Comparison of ENCODE assay signal across 18 cellular contexts in the genomic region with DNA sequence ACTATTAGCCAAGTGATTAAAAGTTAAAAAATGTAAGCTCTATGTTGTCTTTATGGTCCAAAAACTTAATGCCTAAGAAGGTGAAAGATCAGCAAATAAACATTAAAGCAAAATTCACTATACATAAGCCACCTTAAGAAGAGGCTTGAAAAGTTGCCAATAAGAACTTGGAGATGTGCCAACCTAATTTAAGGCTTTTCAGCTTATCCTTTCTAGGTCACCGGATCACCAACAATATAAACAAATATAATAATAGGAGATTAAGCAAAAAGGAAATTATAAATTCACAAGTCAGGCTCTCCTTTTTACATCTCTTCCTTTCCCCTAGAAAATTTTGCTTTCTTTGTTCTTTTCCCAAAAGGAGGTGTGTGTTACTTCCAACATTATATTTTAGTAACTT. TPM values are rescaled to one million over a fixed set of nuclear protein-coding genes. Genes with fewer than 3 reads are reported as not detected.
DNase-seq lines count a peak whose midpoint lies in the region; ATAC-seq, FAIRE-seq and TF ChIP-seq lines count a peak whose summit lies in the region.
"Had no signal": no experiment of that assay in that cellular context is flagged by ENCODE, and none has a peak within 500 bp of the region (broad histone marks: within the 10 kb centered on the region; RNA-seq: fewer than 3 reads in every experiment).

No MANE protein-coding gene starts in this region.

- H3K23me2 ChIP-seq in H1 (ENCODE audit: low read depth, low read length), result 0 out of 2 replicates have a peak, but pooled peaks cover 3% of the 10 kb centered on the region

- H3K27ac Mint-ChIP-seq in progenitor cell of endocrine pancreas, result peak overlapping the region; percentile 69
- H3K27ac Mint-ChIP-seq: activated naive CD8-positive, alpha-beta T cell treated with anti-CD3 and anti-CD28 coated beads, Interleukin-2, amount 50 U/mL, for 24 hours; dendritic cell treated with granulocyte-macrophage colony-stimulating factor and Interleukin-4, amounts not matched to agents 40 ng/mL and 50 ng/mL, for 4 days; naive thymus-derived CD4-positive, alpha-beta T cell; type B pancreatic cell had no signal

- peak overlapping the region; percentile 50 to 52; a peak in 3 of 4 replicates for H3K4me2 ChIP-seq in H1 (ENCODE audit: insufficient read depth in 1 of 2, low read depth in 2 of 2, low read length in 2 of 2)

- H4K8ac ChIP-seq in H1 (ENCODE audit: extremely low read depth, insufficient read depth, low read length), result no peak overlapping the region

- H3K79me1 ChIP-seq in H1 (ENCODE audit: low read depth, low read length), result no peaks in the 10 kb centered on the region

- H3K14ac ChIP-seq in H1 (ENCODE audit: insufficient read length), result no peak overlapping the region

- no peaks in the 10 kb centered on the region for H3K27me3 ChIP-seq in H1 (replicated peaks in 1 of 4; ENCODE audit: control insufficient read depth in 3 of 4, extremely low read depth in 1 of 4, insufficient read depth in 3 of 4, low read length in 3 of 4)
- H3K27me3 ChIP-seq: gastrocnemius medialis had no signal

- no peak for TF ChIP-seq POLR2A in H1 (IDR thresholded peaks at IDR 0.05; ENCODE audit: control extremely low read depth in 1 of 2, low read depth in 2 of 2, low read length in 2 of 2)

- DNase-seq in DMS79 treated with DMSO at 0.1 percent for 48 hours (lab: John Stamatoyannopoulos, UW) (peak; percentile 58), DMS79 (lab: John Stamatoyannopoulos, UW) (no peak), NCI-H524 (lab: John Stamatoyannopoulos, UW) (peak; percentile 63 to 85), H1 (ENCODE audit: low read depth in 1 of 2, low spot score in 2 of 2) (no peak), progenitor cell of endocrine pancreas (ENCODE audit: low spot score, unreplicated experiment) (no peak)
- DNase-seq: 8988T; activated naive CD8-positive, alpha-beta T cell treated with anti-CD3 and anti-CD28 coated beads, Interleukin-2, amount 50 U/mL, for 24 hours; DND-41; gastrocnemius medialis; kidney glomerular epithelial cell; naive thymus-derived CD4-positive, alpha-beta T cell; NCI-H446; Right ventricle myocardium superior had no signal

- peak overlapping the region; percentile 85 for H4K5ac ChIP-seq in H1 (ENCODE audit: insufficient read length, low read depth, low read length)

- POLR2A ChIA-PET in H1 (lab: Charles Lee; ENCODE audit: partially characterized antibody), result interaction anchor here (0.8 to 3.3 kb wide), 13 partner anchors 13 to 264 kb away, joined by 3 to 40 read pairs (median 7); a partner anchor contains a TSS

- no peak for TF ChIP-seq EP300 in H1 (IDR thresholded peaks at IDR 0.05; ENCODE audit: borderline replicate concordance in 1 of 2, low read depth in 2 of 2, low read length in 2 of 2)

- H4K91ac ChIP-seq in H1 (replicated peaks; ENCODE audit: insufficient read length, low read length), result peak overlapping the region; percentile 73

- CTCF ChIA-PET in H1 (lab: Charles Lee; ENCODE audit: partially characterized antibody), result interaction anchor here (0.7 to 5.0 kb wide), 11 partner anchors 11 to 107 kb away, joined by 3 to 37 read pairs (median 4); no protein-coding TSS in a partner anchor

- H3K9me3 ChIP-seq in H1 (ENCODE audit: insufficient read depth in 2 of 2, low read depth in 1 of 2, low read length in 1 of 2), result no peaks in the 10 kb centered on the region
- H3K9me3 ChIP-seq: gastrocnemius medialis had no signal

- H3K4me1 ChIP-seq in H1 (replicated peaks in 1 of 4; ENCODE audit: control insufficient read depth in 3 of 4, insufficient read depth in 4 of 4, low read length in 3 of 4), result peaks cover 2 to 12% (median 6%) of the 10 kb centered on the region in 4 experiments; a peak in 5 of 7 replicates
- H3K4me1 ChIP-seq: gastrocnemius medialis had no signal

- peak overlapping the region; percentile 90 for H3K56ac ChIP-seq in H1 (replicated peaks; ENCODE audit: insufficient read length, low read depth, low read length)

- H4K20me1 ChIP-seq in H1 (replicated peaks in 1 of 2; ENCODE audit: control insufficient read depth in 1 of 2, insufficient read depth in 2 of 2, low read length in 2 of 2), result no peaks in the 10 kb centered on the region

- H3K4me3 ChIP-seq in H1 (ENCODE audit: extremely low read depth in 1 of 4, insufficient read depth in 2 of 4, low read depth in 3 of 4, low read length in 4 of 4), result peak overlapping the region in 1 of 4 experiments; percentile 45; a peak in 1 of 8 replicates
- H3K4me3 ChIP-seq: gastrocnemius medialis had no signal

- TF ChIP-seq RAD21 in H1 (IDR thresholded peaks at IDR 0.05 in 1 of 2, conservative IDR thresholded peaks at IDR 0.05 in 1 of 2; ENCODE audit: low read depth in 2 of 2, low read length in 2 of 2), result no peak

- H3K9me3 Mint-ChIP-seq in progenitor cell of endocrine pancreas (ENCODE audit: low read depth), result no peaks in the 10 kb centered on the region
- H3K9me3 Mint-ChIP-seq: activated naive CD8-positive, alpha-beta T cell treated with anti-CD3 and anti-CD28 coated beads, Interleukin-2, amount 50 U/mL, for 24 hours; dendritic cell treated with granulocyte-macrophage colony-stimulating factor and Interleukin-4, amounts not matched to agents 40 ng/mL and 50 ng/mL, for 4 days; type B pancreatic cell had no signal

- no peaks in the 10 kb centered on the region for H3K36me3 Mint-ChIP-seq in progenitor cell of endocrine pancreas (ENCODE audit: insufficient read depth)
- H3K36me3 Mint-ChIP-seq: naive thymus-derived CD4-positive, alpha-beta T cell; type B pancreatic cell had no signal

- no peak overlapping the region for H2BK15ac ChIP-seq in H1 (ENCODE audit: low read length)

- peak overlapping the region; percentile 9 for H2BK120ac ChIP-seq in H1 (replicated peaks; ENCODE audit: low read depth, low read length)

- H3K36me3 ChIP-seq in H1 (ENCODE audit: control insufficient read depth in 2 of 4, insufficient read depth in 4 of 4, low read length in 3 of 4), result no peaks in the 10 kb centered on the region
- H3K36me3 ChIP-seq: gastrocnemius medialis had no signal

- H3K4ac ChIP-seq in H1 (replicated peaks; ENCODE audit: insufficient read length, low read depth, low read length), result no peak overlapping the region

- ATAC-seq in GM19328 (IDR thresholded peaks at IDR 0.05; ENCODE audit: unreplicated experiment) (no peak), HG03280 (IDR thresholded peaks at IDR 0.05; ENCODE audit: unreplicated experiment) (no peak), GM21576 (IDR thresholded peaks at IDR 0.05; ENCODE audit: unreplicated experiment) (no peak)
- ATAC-seq: activated naive CD8-positive, alpha-beta T cell treated with anti-CD3 and anti-CD28 coated beads, Interleukin-2, amount 50 U/mL, for 24 hours; gastrocnemius medialis; naive thymus-derived CD4-positive, alpha-beta T cell had no signal

- WGBS in H1 (ENCODE audit: extremely low coverage in 1 of 2, insufficient coverage in 1 of 2, insufficient read length in 1 of 2, insufficient replicate concordance in 2 of 2, low coverage in 1 of 2, low lambda C conversion rate in 2 of 2, missing lambda C conversion rate in 1 of 2), 2 experiments, result 14% methylated on average over 1 of the region's 1 CpG; no CpG with 5 or more reads in 1 of the 2 experiments

- FAIRE-seq in H1 (lab: Jason Lieb, UNC), result no peak

- no peak overlapping the region for H2BK12ac ChIP-seq in H1 (ENCODE audit: low read depth, low read length)

- peak overlapping the region; percentile 43; the same call in 1 of the 2 replicates for H3K27ac ChIP-seq in H1 (ENCODE audit: low read depth, low read length)
- H3K27ac ChIP-seq: gastrocnemius medialis had no signal

- no peak overlapping the region; the same call in 1 of the 2 replicates for H3K18ac ChIP-seq in H1 (ENCODE audit: extremely low read depth, low read length)

- peaks cover 28% of the 10 kb centered on the region for H3K4me1 Mint-ChIP-seq in progenitor cell of endocrine pancreas (ENCODE audit: low read depth)
- H3K4me1 Mint-ChIP-seq: activated naive CD8-positive, alpha-beta T cell treated with anti-CD3 and anti-CD28 coated beads, Interleukin-2, amount 50 U/mL, for 24 hours; naive thymus-derived CD4-positive, alpha-beta T cell had no signal

- H2BK5ac ChIP-seq in H1 (ENCODE audit: low read depth, low read length), result peak overlapping the region; percentile 86

- H3K79me2 ChIP-seq in H1 (ENCODE audit: control insufficient read depth in 1 of 2, insufficient read depth in 2 of 2, low read length in 2 of 2), result no peaks in the 10 kb centered on the region

- H3K4me3 Mint-ChIP-seq in progenitor cell of endocrine pancreas (ENCODE audit: low read depth), result no peak overlapping the region
- H3K4me3 Mint-ChIP-seq: activated naive CD8-positive, alpha-beta T cell treated with anti-CD3 and anti-CD28 coated beads, Interleukin-2, amount 50 U/mL, for 24 hours; dendritic cell treated with granulocyte-macrophage colony-stimulating factor and Interleukin-4, amounts not matched to agents 40 ng/mL and 50 ng/mL, for 4 days; naive thymus-derived CD4-positive, alpha-beta T cell; type B pancreatic cell had no signal

- no peak overlapping the region; a peak in 1 of 7 replicates for H3K9ac ChIP-seq in H1 (replicated peaks in 1 of 4; ENCODE audit: extremely low read depth in 1 of 4, low read depth in 3 of 4, low read length in 3 of 4)

- H2BK20ac ChIP-seq in H1 (ENCODE audit: low read length), result no peak overlapping the region

- H3K27me3 Mint-ChIP-seq in progenitor cell of endocrine pancreas, result no peaks in the 10 kb centered on the region
- H3K27me3 Mint-ChIP-seq: activated naive CD8-positive, alpha-beta T cell treated with anti-CD3 and anti-CD28 coated beads, Interleukin-2, amount 50 U/mL, for 24 hours; dendritic cell treated with granulocyte-macrophage colony-stimulating factor and Interleukin-4, amounts not matched to agents 40 ng/mL and 50 ng/mL, for 4 days had no signal

- no peak overlapping the region for H3K23ac ChIP-seq in H1 (ENCODE audit: insufficient read length)

- no peak overlapping the region for H2AFZ ChIP-seq in H1 (ENCODE audit: low read length)

- no peak overlapping the region for H2AK5ac ChIP-seq in H1 (ENCODE audit: low read depth, low read length)

- TF ChIP-seq CTCF in H1 (IDR thresholded peaks at IDR 0.05; ENCODE audit: control extremely low read depth in 1 of 3, insufficient read depth in 1 of 3, low read depth in 1 of 3, low read length in 3 of 3) (no peak), progenitor cell of endocrine pancreas (IDR thresholded peaks at IDR 0.05; ENCODE audit: unreplicated experiment) (no peak)

RNA-seq across cellular contexts. Expression of a gene that starts 30.9 kb away (rescaled TPM):
- total RNA-seq in H1 (2021; fragmentation: NEBNext Ultra II Directional; extraction: Animal tissue kit (Norgen Biotek cat#: 25700)), result 664 and 688 TPM in 2 replicates
- polyA plus RNA-seq in H1 (2011; rRNA removed), result 323 and 417 TPM in 2 replicates
- polyA plus RNA-seq in H1 (2011; cell fraction: cytosol; rRNA removed), result 357 TPM
- polyA plus RNA-seq in H1 (2011; cell fraction: nucleus; rRNA removed), result 233 TPM
- polyA plus RNA-seq in H1 (2012, experiment 1 of 2), result 327 to 809 TPM (median 365 TPM) in 4 replicates
- polyA plus RNA-seq in H1 (2012, experiment 2 of 2), result 290 TPM
- polyA plus RNA-seq in H1 (2013, experiment 1 of 2), result 1,112 TPM
- polyA plus RNA-seq in H1 (2013, experiment 2 of 2), result 1,127 TPM
- polyA minus RNA-seq in H1 (2011; rRNA and poly(A)+ RNA removed), result 579 and 805 TPM in 2 replicates
- 243 TPM for polyA minus RNA-seq in H1 (2011; cell fraction: cytosol; rRNA and poly(A)+ RNA removed)
- 193 TPM for polyA minus RNA-seq in H1 (2011; cell fraction: nucleus; rRNA and poly(A)+ RNA removed)
- total RNA-seq in progenitor cell of endocrine pancreas, result 21.7 and 34.8 TPM in 2 replicates

RNA-seq across cellular contexts. Expression of a gene that starts 32.4 kb away (rescaled TPM):
- 18.2 and 19.3 TPM in 2 replicates for total RNA-seq in H1 (2021; fragmentation: NEBNext Ultra II Directional; extraction: Animal tissue kit (Norgen Biotek cat#: 25700))
- polyA plus RNA-seq in H1 (2011; rRNA removed), result 10.1 and 11.1 TPM in 2 replicates
- polyA plus RNA-seq in H1 (2011; cell fraction: cytosol; rRNA removed), result 10.7 TPM
- polyA plus RNA-seq in H1 (2011; cell fraction: nucleus; rRNA removed), result 6.0 TPM
- 9.0 to 20.2 TPM (median 14.2 TPM) in 4 replicates for polyA plus RNA-seq in H1 (2012, experiment 1 of 2)
- 6.3 TPM for polyA plus RNA-seq in H1 (2012, experiment 2 of 2)
- polyA plus RNA-seq in H1 (2013, experiment 1 of 2), result 9.7 TPM
- polyA plus RNA-seq in H1 (2013, experiment 2 of 2), result 8.7 TPM
- polyA minus RNA-seq in H1 (2011; rRNA and poly(A)+ RNA removed), result 10.8 and 15.7 TPM in 2 replicates
- polyA minus RNA-seq in H1 (2011; cell fraction: cytosol; rRNA and poly(A)+ RNA removed), result 15.4 TPM
- polyA minus RNA-seq in H1 (2011; cell fraction: nucleus; rRNA and poly(A)+ RNA removed), result 4.7 TPM
- total RNA-seq in progenitor cell of endocrine pancreas, result 14.5 and 18.6 TPM in 2 replicates
- total RNA-seq: gastrocnemius medialis, Right ventricle myocardium superior had no signal

Comparison
In these comparisons a context has a peak if more than half of its experiments do, and no peak if none do; other contexts are left out.
1. DNase-seq: peak in DMS79 treated with DMSO at 0.1 percent for 48 hours (single experiment) and NCI-H524 (2 of 2); none in DMS79 (single experiment), H1 (0 of 2) and progenitor cell of endocrine pancreas (single experiment).
2. RNA of a gene that starts 30.9 kb away (total RNA-seq): 664 to 688 TPM in H1; 21.7 to 34.8 TPM in progenitor cell of endocrine pancreas; every median in the first group is over 10 times any median in the second.